In genomic region chr10:588246-589165, GRCh38 we compare ENCODE assay signal across 11 cellular contexts.
A peak's percentile ranks its signal among the peaks of the same experiment; 100 is the strongest.
DNase-seq lines count a peak whose midpoint lies in the region; ATAC-seq and TF ChIP-seq lines count a peak whose summit lies in the region.
"Had no signal": no experiment of that assay in that cellular context is flagged by ENCODE, and none has a peak within 500 bp of the region (broad histone marks: within the 10 kb centered on the region; RNA-seq: fewer than 3 reads in every experiment).

No MANE protein-coding gene starts in this region.

- H3K9ac ChIP-seq in SK-N-SH (no peak overlapping the region), colonic mucosa (ENCODE audit: low read depth in 2 of 2, low read length in 2 of 2) (no peak overlapping the region)

- H2AFZ ChIP-seq in SK-N-SH (ENCODE audit: low read depth), result no peak overlapping the region

- no peaks in the 10 kb centered on the region for H3K27me3 ChIP-seq in BE2C
- no peaks in the 10 kb centered on the region for H3K27me3 ChIP-seq in SK-N-SH (ENCODE audit: insufficient read depth)
- H3K27me3 ChIP-seq in foreskin keratinocyte, result no peaks in the 10 kb centered on the region
- no peaks in the 10 kb centered on the region for H3K27me3 ChIP-seq in colonic mucosa
- H3K27me3 ChIP-seq: MG63 had no signal

- no peak overlapping the region for H3K27ac ChIP-seq in SK-N-SH (ENCODE audit: low read depth in 2 of 2, low read length in 1 of 2)
- H3K27ac ChIP-seq in foreskin keratinocyte, result no peak overlapping the region
- no peak overlapping the region for H3K27ac ChIP-seq in colonic mucosa

- peaks cover 8% of the 10 kb centered on the region; the same call in 1 of the 2 replicates for H3K4me1 ChIP-seq in BE2C
- peaks cover 0 to 12% of the 10 kb centered on the region in 2 experiments; a peak in 1 of 4 replicates for H3K4me1 ChIP-seq in SK-N-SH (ENCODE audit: control insufficient read depth in 1 of 2, insufficient read depth in 2 of 2, low read depth in 1 of 2, low read length in 1 of 2)
- no peaks in the 10 kb centered on the region for H3K4me1 ChIP-seq in foreskin keratinocyte
- no peaks in the 10 kb centered on the region for H3K4me1 ChIP-seq in colonic mucosa

- H4K20me1 ChIP-seq in SK-N-SH (ENCODE audit: insufficient read depth), result peaks cover 64% of the 10 kb centered on the region

- peaks cover 80% of the 10 kb centered on the region for H3K4me1 Mint-ChIP-seq in nephron progenitor cell

- TF ChIP-seq RAD21 in SK-N-SH (IDR thresholded peaks at IDR 0.05; ENCODE audit: low read length), result peak; percentile 52

- TF ChIP-seq EP300 in SK-N-SH (IDR thresholded peaks at IDR 0.05; ENCODE audit: borderline replicate concordance in 1 of 2, low read depth in 1 of 2, low read length in 1 of 2), result no peak

- H3K4me3 ChIP-seq in BE2C (ENCODE audit: low read depth, low read length) (no peak overlapping the region), SK-N-SH (ENCODE audit: low read depth in 2 of 2, low read length in 1 of 2) (no peak overlapping the region), colonic mucosa (no peak overlapping the region)
- H3K4me3 ChIP-seq: MG63 had no signal

- no peaks in the 10 kb centered on the region for H3K9me2 ChIP-seq in SK-N-SH

- H3K36me3 ChIP-seq in BE2C (no peaks in the 10 kb centered on the region), SK-N-SH (replicated peaks in 1 of 2; ENCODE audit: control insufficient read depth in 1 of 2, insufficient read depth in 2 of 2, low read length in 1 of 2) (no peaks in the 10 kb centered on the region), colonic mucosa (no peaks in the 10 kb centered on the region)
- H3K36me3 ChIP-seq: MG63 had no signal

- H3K27ac Mint-ChIP-seq in nephron progenitor cell, result peak overlapping the region; percentile 96
- H3K27ac Mint-ChIP-seq: activated naive CD4-positive, alpha-beta T cell treated with anti-CD3 and anti-CD28 coated beads for 36 hours; stimulated activated naive CD8-positive, alpha-beta T cell treated with anti-CD3 and anti-CD28 coated beads, Interleukin-15, Interleukin-2, amounts not matched to agents 100 ng/mL and 50 ng/mL, for 24 hours had no signal

- POLR2A ChIA-PET in SK-N-SH (lab: Yijun Ruan, JAX), result no interaction called here

- ATAC-seq in foreskin keratinocyte, result no peak
- ATAC-seq in HG03442 (IDR thresholded peaks at IDR 0.05; ENCODE audit: unreplicated experiment), result no peak

- intact Hi-C loops in colonic mucosa (cut with DNase I), result no loop called here

- peaks cover 6% of the 10 kb centered on the region for H3K36me3 Mint-ChIP-seq in nephron progenitor cell (ENCODE audit: low read depth)

- H3F3A ChIP-seq in SK-N-SH (replicated peaks; ENCODE audit: insufficient read depth), result no peaks in the 10 kb centered on the region

- H3K27me3 Mint-ChIP-seq in nephron progenitor cell (ENCODE audit: low read depth, poor library complexity), result peaks cover 3% of the 10 kb centered on the region

- no peaks in the 10 kb centered on the region for H3K9me3 ChIP-seq in BE2C
- H3K9me3 ChIP-seq in SK-N-SH, result no peaks in the 10 kb centered on the region
- H3K9me3 ChIP-seq in colonic mucosa, result no peaks in the 10 kb centered on the region
- H3K9me3 ChIP-seq: MG63 had no signal

- H3K79me2 ChIP-seq in SK-N-SH (ENCODE audit: insufficient read depth), result peaks cover 76% of the 10 kb centered on the region

- CTCF ChIA-PET in SK-N-SH (lab: Yijun Ruan, JAX), result interaction anchor here (0.6 to 1.4 kb wide), 3 partner anchors 38 to 201 kb away, joined by 3 read pairs; no protein-coding TSS in a partner anchor

- peak; percentile 45 for TF ChIP-seq CTCF in BE2C (IDR thresholded peaks at IDR 0.05; ENCODE audit: low read depth, low read length)
- peak; percentile 15; the same call in 1 of the 2 replicates for TF ChIP-seq CTCF in SK-N-SH (IDR thresholded peaks at IDR 0.05)
- peak; percentile 13 for TF ChIP-seq CTCF in foreskin keratinocyte (conservative IDR thresholded peaks at IDR 0.05)
- TF ChIP-seq CTCF in nephron progenitor cell (IDR thresholded peaks at IDR 0.05), result no peak
- TF ChIP-seq CTCF in colonic mucosa (IDR thresholded peaks at IDR 0.05), result no peak

- H3K9me3 Mint-ChIP-seq in nephron progenitor cell, result no peaks in the 10 kb centered on the region
- H3K9me3 Mint-ChIP-seq: stimulated activated naive CD8-positive, alpha-beta T cell treated with anti-CD3 and anti-CD28 coated beads, Interleukin-15, Interleukin-2, amounts not matched to agents 100 ng/mL and 50 ng/mL, for 24 hours had no signal

- peak overlapping the region; percentile 46 for H3K4me3 Mint-ChIP-seq in nephron progenitor cell
- H3K4me3 Mint-ChIP-seq: activated naive CD4-positive, alpha-beta T cell treated with anti-CD3 and anti-CD28 coated beads for 36 hours; stimulated activated naive CD8-positive, alpha-beta T cell treated with anti-CD3 and anti-CD28 coated beads, Interleukin-15, Interleukin-2, amounts not matched to agents 100 ng/mL and 50 ng/mL, for 24 hours had no signal

- 94% methylated on average over 18 of the region's 27 CpGs for WGBS in SK-N-SH (ENCODE audit: low lambda C conversion rate)

- DNase-seq in BE2C (peak; percentile 49), SK-N-SH (no peak), foreskin keratinocyte (no peak), nephron progenitor cell (peak; percentile 30), colonic mucosa (no peak), HUDEP-2 (lab: John Stamatoyannopoulos, UW; ENCODE audit: unreplicated experiment in 76 of 76) (no peak), DMS 273 (lab: John Stamatoyannopoulos, UW; ENCODE audit: unreplicated experiment) (no peak)
- DNase-seq: activated naive CD4-positive, alpha-beta T cell treated with anti-CD3 and anti-CD28 coated beads for 36 hours; MG63 had no signal

- no peak overlapping the region for H3K4me2 ChIP-seq in SK-N-SH

TF ChIP-seq in SK-N-SH, 30 proteins besides CTCF, POLR2A, EP300 and RAD21:
- TF ChIP-seq PBX3 (IDR thresholded peaks at IDR 0.05) (no peak), SMC3 (IDR thresholded peaks at IDR 0.05; ENCODE audit: low read depth, low read length) (0 out of 2 replicates have a peak, but pooled peaks have one; percentile 6)

Comparison
In these comparisons a context has a peak if more than half of its experiments do, and no peak if none do; other contexts are left out.
1. DNase-seq: peak in BE2C (single experiment) and nephron progenitor cell (single experiment); none in SK-N-SH (single experiment), foreskin keratinocyte (0 of 2), colonic mucosa (single experiment), HUDEP-2 (0 of 76) and DMS 273 (single experiment).
2. CTCF ChIP-seq: peak in BE2C (single experiment), SK-N-SH (single experiment) and foreskin keratinocyte (single experiment); none in nephron progenitor cell (single experiment) and colonic mucosa (single experiment).